Comparison of ENCODE assay signal across 2 cellular contexts in the genomic region with DNA sequence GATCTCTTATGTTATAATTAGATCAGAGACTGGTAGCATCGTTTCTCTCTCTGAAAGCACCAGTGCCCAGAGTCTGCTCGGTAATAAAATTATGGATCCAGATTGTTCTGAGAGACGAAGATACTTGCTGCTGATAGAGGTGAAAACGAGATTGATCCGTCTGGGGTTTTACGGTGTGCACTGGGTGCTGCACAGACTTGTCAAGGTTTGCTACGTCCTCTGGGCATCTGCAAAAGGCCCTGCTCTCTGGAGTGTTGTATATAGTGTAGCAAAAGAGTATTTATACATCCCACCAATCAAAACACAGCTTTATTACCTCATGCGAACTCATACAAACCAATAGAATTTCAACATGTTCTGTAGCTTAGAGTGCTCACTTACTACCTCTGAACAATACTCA.
TF ChIP-seq lines count a peak whose summit lies in the region.

No MANE protein-coding gene starts in this region.

TF ChIP-seq in GM12878, 131 proteins besides CTCF, POLR2A, EP300 and RAD21:
- TF ChIP-seq, protein P1, sequence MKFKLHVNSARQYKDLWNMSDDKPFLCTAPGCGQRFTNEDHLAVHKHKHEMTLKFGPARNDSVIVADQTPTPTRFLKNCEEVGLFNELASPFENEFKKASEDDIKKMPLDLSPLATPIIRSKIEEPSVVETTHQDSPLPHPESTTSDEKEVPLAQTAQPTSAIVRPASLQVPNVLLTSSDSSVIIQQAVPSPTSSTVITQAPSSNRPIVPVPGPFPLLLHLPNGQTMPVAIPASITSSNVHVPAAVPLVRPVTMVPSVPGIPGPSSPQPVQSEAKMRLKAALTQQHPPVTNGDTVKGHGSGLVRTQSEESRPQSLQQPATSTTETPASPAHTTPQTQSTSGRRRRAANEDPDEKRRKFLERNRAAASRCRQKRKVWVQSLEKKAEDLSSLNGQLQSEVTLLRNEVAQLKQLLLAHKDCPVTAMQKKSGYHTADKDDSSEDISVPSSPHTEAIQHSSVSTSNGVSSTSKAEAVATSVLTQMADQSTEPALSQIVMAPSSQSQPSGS (IDR thresholded peaks at IDR 0.05; ENCODE audit: low read length), result no peak
- no peak for TF ChIP-seq MTA2 (IDR thresholded peaks at IDR 0.05; ENCODE audit: low read depth)
- TF ChIP-seq E2F8 (IDR thresholded peaks at IDR 0.05; ENCODE audit: low read depth, partially characterized antibody), result no peak
- TF ChIP-seq, protein P2, sequence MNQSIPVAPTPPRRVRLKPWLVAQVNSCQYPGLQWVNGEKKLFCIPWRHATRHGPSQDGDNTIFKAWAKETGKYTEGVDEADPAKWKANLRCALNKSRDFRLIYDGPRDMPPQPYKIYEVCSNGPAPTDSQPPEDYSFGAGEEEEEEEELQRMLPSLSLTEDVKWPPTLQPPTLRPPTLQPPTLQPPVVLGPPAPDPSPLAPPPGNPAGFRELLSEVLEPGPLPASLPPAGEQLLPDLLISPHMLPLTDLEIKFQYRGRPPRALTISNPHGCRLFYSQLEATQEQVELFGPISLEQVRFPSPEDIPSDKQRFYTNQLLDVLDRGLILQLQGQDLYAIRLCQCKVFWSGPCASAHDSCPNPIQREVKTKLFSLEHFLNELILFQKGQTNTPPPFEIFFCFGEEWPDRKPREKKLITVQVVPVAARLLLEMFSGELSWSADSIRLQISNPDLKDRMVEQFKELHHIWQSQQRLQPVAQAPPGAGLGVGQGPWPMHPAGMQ (IDR thresholded peaks at IDR 0.05; ENCODE audit: borderline replicate concordance), result no peak
- TF ChIP-seq, protein P3, sequence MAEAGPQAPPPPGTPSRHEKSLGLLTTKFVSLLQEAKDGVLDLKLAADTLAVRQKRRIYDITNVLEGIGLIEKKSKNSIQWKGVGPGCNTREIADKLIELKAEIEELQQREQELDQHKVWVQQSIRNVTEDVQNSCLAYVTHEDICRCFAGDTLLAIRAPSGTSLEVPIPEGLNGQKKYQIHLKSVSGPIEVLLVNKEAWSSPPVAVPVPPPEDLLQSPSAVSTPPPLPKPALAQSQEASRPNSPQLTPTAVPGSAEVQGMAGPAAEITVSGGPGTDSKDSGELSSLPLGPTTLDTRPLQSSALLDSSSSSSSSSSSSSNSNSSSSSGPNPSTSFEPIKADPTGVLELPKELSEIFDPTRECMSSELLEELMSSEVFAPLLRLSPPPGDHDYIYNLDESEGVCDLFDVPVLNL (IDR thresholded peaks at IDR 0.05; ENCODE audit: low read depth, low read length), result no peak
- TF ChIP-seq SREBF1 (IDR thresholded peaks at IDR 0.05; ENCODE audit: low read length), result no peak
- TF ChIP-seq SIX5 (IDR thresholded peaks at IDR 0.05; ENCODE audit: low read depth, low read length, severe bottlenecking), result no peak
- TF ChIP-seq PAX5 (IDR thresholded peaks at IDR 0.05; ENCODE audit: borderline replicate concordance, low read depth, low read length), result no peak
- TF ChIP-seq TBL1XR1 (IDR thresholded peaks at IDR 0.05; ENCODE audit: low read depth, low read length), result no peak
- no peak for TF ChIP-seq TAF1 (IDR thresholded peaks at IDR 0.05; ENCODE audit: borderline replicate concordance, low read depth, low read length)
- TF ChIP-seq STAT1 (conservative IDR thresholded peaks at IDR 0.05), result no peak

TF ChIP-seq in WTC11, 78 proteins besides CTCF, POLR2A, EP300 and RAD21:
- TF ChIP-seq, protein P4, sequence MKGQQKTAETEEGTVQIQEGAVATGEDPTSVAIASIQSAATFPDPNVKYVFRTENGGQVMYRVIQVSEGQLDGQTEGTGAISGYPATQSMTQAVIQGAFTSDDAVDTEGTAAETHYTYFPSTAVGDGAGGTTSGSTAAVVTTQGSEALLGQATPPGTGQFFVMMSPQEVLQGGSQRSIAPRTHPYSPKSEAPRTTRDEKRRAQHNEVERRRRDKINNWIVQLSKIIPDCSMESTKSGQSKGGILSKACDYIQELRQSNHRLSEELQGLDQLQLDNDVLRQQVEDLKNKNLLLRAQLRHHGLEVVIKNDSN (CRISPR knock-in tag; IDR thresholded peaks at IDR 0.05), result no peak
- no peak for TF ChIP-seq PRRX2 (CRISPR knock-in tag; IDR thresholded peaks at IDR 0.05)
- no peak for TF ChIP-seq TEAD1 (CRISPR knock-in tag; IDR thresholded peaks at IDR 0.05)
- TF ChIP-seq, protein P5, sequence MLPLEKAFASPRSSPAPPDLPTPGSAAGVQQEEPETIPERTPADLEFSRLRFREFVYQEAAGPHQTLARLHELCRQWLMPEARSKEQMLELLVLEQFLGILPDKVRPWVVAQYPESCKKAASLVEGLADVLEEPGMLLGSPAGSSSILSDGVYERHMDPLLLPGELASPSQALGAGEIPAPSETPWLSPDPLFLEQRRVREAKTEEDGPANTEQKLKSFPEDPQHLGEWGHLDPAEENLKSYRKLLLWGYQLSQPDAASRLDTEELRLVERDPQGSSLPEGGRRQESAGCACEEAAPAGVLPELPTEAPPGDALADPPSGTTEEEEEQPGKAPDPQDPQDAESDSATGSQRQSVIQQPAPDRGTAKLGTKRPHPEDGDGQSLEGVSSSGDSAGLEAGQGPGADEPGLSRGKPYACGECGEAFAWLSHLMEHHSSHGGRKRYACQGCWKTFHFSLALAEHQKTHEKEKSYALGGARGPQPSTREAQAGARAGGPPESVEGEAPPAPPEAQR (CRISPR knock-in tag; IDR thresholded peaks at IDR 0.05), result no peak
- TF ChIP-seq, protein P6, sequence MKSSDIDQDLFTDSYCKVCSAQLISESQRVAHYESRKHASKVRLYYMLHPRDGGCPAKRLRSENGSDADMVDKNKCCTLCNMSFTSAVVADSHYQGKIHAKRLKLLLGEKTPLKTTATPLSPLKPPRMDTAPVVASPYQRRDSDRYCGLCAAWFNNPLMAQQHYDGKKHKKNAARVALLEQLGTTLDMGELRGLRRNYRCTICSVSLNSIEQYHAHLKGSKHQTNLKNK (CRISPR knock-in tag; IDR thresholded peaks at IDR 0.05), result no peak
- TF ChIP-seq, protein P7, sequence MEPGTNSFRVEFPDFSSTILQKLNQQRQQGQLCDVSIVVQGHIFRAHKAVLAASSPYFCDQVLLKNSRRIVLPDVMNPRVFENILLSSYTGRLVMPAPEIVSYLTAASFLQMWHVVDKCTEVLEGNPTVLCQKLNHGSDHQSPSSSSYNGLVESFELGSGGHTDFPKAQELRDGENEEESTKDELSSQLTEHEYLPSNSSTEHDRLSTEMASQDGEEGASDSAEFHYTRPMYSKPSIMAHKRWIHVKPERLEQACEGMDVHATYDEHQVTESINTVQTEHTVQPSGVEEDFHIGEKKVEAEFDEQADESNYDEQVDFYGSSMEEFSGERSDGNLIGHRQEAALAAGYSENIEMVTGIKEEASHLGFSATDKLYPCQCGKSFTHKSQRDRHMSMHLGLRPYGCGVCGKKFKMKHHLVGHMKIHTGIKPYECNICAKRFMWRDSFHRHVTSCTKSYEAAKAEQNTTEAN (CRISPR knock-in tag; IDR thresholded peaks at IDR 0.05), result no peak
- TF ChIP-seq FOXJ3 (CRISPR knock-in tag; IDR thresholded peaks at IDR 0.05; ENCODE audit: borderline replicate concordance), result no peak
- no peak for TF ChIP-seq KAT7 (CRISPR knock-in tag; IDR thresholded peaks at IDR 0.05; ENCODE audit: borderline replicate concordance)
- TF ChIP-seq HMGXB4 (CRISPR knock-in tag; IDR thresholded peaks at IDR 0.05), result no peak
- TF ChIP-seq, protein P8, sequence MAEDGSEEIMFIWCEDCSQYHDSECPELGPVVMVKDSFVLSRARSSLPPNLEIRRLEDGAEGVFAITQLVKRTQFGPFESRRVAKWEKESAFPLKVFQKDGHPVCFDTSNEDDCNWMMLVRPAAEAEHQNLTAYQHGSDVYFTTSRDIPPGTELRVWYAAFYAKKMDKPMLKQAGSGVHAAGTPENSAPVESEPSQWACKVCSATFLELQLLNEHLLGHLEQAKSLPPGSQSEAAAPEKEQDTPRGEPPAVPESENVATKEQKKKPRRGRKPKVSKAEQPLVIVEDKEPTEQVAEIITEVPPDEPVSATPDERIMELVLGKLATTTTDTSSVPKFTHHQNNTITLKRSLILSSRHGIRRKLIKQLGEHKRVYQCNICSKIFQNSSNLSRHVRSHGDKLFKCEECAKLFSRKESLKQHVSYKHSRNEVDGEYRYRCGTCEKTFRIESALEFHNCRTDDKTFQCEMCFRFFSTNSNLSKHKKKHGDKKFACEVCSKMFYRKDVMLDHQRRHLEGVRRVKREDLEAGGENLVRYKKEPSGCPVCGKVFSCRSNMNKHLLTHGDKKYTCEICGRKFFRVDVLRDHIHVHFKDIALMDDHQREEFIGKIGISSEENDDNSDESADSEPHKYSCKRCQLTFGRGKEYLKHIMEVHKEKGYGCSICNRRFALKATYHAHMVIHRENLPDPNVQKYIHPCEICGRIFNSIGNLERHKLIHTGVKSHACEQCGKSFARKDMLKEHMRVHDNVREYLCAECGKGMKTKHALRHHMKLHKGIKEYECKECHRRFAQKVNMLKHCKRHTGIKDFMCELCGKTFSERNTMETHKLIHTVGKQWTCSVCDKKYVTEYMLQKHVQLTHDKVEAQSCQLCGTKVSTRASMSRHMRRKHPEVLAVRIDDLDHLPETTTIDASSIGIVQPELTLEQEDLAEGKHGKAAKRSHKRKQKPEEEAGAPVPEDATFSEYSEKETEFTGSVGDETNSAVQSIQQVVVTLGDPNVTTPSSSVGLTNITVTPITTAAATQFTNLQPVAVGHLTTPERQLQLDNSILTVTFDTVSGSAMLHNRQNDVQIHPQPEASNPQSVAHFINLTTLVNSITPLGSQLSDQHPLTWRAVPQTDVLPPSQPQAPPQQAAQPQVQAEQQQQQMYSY (CRISPR knock-in tag; IDR thresholded peaks at IDR 0.05), result no peak
- no peak for TF ChIP-seq SOX15 (CRISPR knock-in tag; IDR thresholded peaks at IDR 0.05)
- TF ChIP-seq, protein P9, sequence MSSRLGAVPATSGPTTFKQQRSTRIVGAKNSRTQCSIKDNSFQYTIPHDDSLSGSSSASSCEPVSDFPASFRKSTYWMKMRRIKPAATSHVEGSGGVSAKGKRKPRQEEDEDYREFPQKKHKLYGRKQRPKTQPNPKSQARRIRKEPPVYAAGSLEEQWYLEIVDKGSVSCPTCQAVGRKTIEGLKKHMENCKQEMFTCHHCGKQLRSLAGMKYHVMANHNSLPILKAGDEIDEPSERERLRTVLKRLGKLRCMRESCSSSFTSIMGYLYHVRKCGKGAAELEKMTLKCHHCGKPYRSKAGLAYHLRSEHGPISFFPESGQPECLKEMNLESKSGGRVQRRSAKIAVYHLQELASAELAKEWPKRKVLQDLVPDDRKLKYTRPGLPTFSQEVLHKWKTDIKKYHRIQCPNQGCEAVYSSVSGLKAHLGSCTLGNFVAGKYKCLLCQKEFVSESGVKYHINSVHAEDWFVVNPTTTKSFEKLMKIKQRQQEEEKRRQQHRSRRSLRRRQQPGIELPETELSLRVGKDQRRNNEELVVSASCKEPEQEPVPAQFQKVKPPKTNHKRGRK (CRISPR knock-in tag; IDR thresholded peaks at IDR 0.05; ENCODE audit: borderline replicate concordance), result no peak
- TF ChIP-seq, protein P10, sequence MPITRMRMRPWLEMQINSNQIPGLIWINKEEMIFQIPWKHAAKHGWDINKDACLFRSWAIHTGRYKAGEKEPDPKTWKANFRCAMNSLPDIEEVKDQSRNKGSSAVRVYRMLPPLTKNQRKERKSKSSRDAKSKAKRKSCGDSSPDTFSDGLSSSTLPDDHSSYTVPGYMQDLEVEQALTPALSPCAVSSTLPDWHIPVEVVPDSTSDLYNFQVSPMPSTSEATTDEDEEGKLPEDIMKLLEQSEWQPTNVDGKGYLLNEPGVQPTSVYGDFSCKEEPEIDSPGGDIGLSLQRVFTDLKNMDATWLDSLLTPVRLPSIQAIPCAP (CRISPR knock-in tag; IDR thresholded peaks at IDR 0.05), result no peak
- TF ChIP-seq, protein P11, sequence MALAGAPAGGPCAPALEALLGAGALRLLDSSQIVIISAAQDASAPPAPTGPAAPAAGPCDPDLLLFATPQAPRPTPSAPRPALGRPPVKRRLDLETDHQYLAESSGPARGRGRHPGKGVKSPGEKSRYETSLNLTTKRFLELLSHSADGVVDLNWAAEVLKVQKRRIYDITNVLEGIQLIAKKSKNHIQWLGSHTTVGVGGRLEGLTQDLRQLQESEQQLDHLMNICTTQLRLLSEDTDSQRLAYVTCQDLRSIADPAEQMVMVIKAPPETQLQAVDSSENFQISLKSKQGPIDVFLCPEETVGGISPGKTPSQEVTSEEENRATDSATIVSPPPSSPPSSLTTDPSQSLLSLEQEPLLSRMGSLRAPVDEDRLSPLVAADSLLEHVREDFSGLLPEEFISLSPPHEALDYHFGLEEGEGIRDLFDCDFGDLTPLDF (CRISPR knock-in tag; IDR thresholded peaks at IDR 0.05), result no peak
- no peak for TF ChIP-seq MYBL2 (CRISPR knock-in tag; IDR thresholded peaks at IDR 0.05)
- TF ChIP-seq RORB (CRISPR knock-in tag; IDR thresholded peaks at IDR 0.05), result no peak
- no peak for TF ChIP-seq CREB1 (CRISPR knock-in tag; IDR thresholded peaks at IDR 0.05)
- no peak for TF ChIP-seq SMAD4 (CRISPR knock-in tag; IDR thresholded peaks at IDR 0.05)
TF ChIP-seq in WTC11: peak in this region for 0.
